ENCODE assay signal across 13 cellular contexts in genomic region chr4:85720736-85721135, GRCh38.
A peak's percentile ranks its signal among the peaks of the same experiment; 100 is the strongest.
DNase-seq lines count a peak whose midpoint lies in the region; ATAC-seq and TF ChIP-seq lines count a peak whose summit lies in the region.
"Had no signal": no experiment of that assay in that cellular context is flagged by ENCODE, and none has a peak within 500 bp of the region (broad histone marks: within the 10 kb centered on the region; RNA-seq: fewer than 3 reads in every experiment).

No MANE protein-coding gene starts in this region.

- RAD21 ChIA-PET in HCT116 (lab: Charles Lee; ENCODE audit: low non-redundant PET in 1 of 2, low total read pairs in 2 of 2, uncharacterized antibody in 2 of 2, unreplicated experiment in 2 of 2) = no interaction called here

- no TSS peak for BruUV-seq in HCT116 (replicated peaks; lab: Mats Ljungman, UMichigan)

- 64% methylated on average over 3 of the region's 3 CpGs for WGBS in suprapubic skin

- POLR2A ChIA-PET in HCT116 (lab: Charles Lee) = interaction anchor here (0.5 kb wide), 1 partner anchor 22 kb away, joined by 6 read pairs; no protein-coding TSS in a partner anchor
- POLR2A ChIA-PET in RWPE1 (lab: Yijun Ruan, JAX; ENCODE audit: low non-redundant PET) = no interaction called here

- H3K27me3 ChIP-seq in HCT116 (ENCODE audit: insufficient read depth, low read length) (no peaks in the 10 kb centered on the region), suprapubic skin (no peaks in the 10 kb centered on the region)
- H3K27me3 ChIP-seq: esophagus muscularis mucosa had no signal

- H3K4me2 ChIP-seq in HCT116 (ENCODE audit: low read length) = peak overlapping the region; percentile 8; the same call in 1 of the 2 replicates

- H3K9me2 ChIP-seq in HCT116 (ENCODE audit: insufficient read depth) = no peaks in the 10 kb centered on the region

- H2AFZ ChIP-seq in HCT116 (ENCODE audit: low read depth, low read length, poor library complexity, severe bottlenecking) = peak overlapping the region; percentile 16

- CTCF ChIA-PET in HCT116 (lab: Charles Lee) (no interaction called here), RWPE1 (lab: Yijun Ruan, JAX) (no interaction called here)

- H3K27ac ChIP-seq in HCT116 (ENCODE audit: low read depth, low read length) = no peak overlapping the region
- H3K27ac ChIP-seq in RWPE1 = no peak overlapping the region
- no peak overlapping the region for H3K27ac ChIP-seq in suprapubic skin
- H3K27ac ChIP-seq: esophagus muscularis mucosa had no signal

- H3K4me1 ChIP-seq in HCT116 (ENCODE audit: control insufficient read depth in 1 of 2, insufficient read depth in 2 of 2, low read length in 2 of 2) = peaks cover 0 to 7% of the 10 kb centered on the region in 2 experiments; a peak in 2 of 4 replicates
- peaks cover 21% of the 10 kb centered on the region for H3K4me1 ChIP-seq in suprapubic skin

- H3K4me3 ChIP-seq in HCT116 (replicated peaks in 1 of 2; ENCODE audit: low read depth in 1 of 2, low read length in 2 of 2) (no peak overlapping the region), suprapubic skin (no peak overlapping the region)
- H3K4me3 ChIP-seq: esophagus muscularis mucosa had no signal

- no peak for TF ChIP-seq POLR2A in HCT116 (IDR thresholded peaks at IDR 0.05; ENCODE audit: borderline replicate concordance, extremely low read depth, insufficient read depth, insufficient read length)
- TF ChIP-seq POLR2A in suprapubic skin (IDR thresholded peaks at IDR 0.05) = no peak

- no peak overlapping the region for H3K4me3 Mint-ChIP-seq in CD14-positive monocyte
- H3K4me3 Mint-ChIP-seq: activated naive CD4-positive, alpha-beta T cell treated with anti-CD3 and anti-CD28 coated beads, Interleukin-2, amount 50 U/mL, for 24 hours had no signal

- H3K9me3 ChIP-seq in HCT116 (ENCODE audit: control insufficient read depth in 1 of 2, insufficient read depth in 1 of 2, low read depth in 1 of 2, low read length in 2 of 2) (no peaks in the 10 kb centered on the region), suprapubic skin (no peaks in the 10 kb centered on the region)
- H3K9me3 ChIP-seq: esophagus muscularis mucosa had no signal

- peaks cover 37% of the 10 kb centered on the region for H3K4me1 Mint-ChIP-seq in CD14-positive monocyte
- H3K4me1 Mint-ChIP-seq: activated naive CD4-positive, alpha-beta T cell treated with anti-CD3 and anti-CD28 coated beads, Interleukin-2, amount 50 U/mL, for 24 hours had no signal

- H3K36me3 Mint-ChIP-seq in CD14-positive monocyte = peaks cover 15 to 20% of the 10 kb centered on the region in 2 donors
- H3K36me3 Mint-ChIP-seq: activated naive CD4-positive, alpha-beta T cell treated with anti-CD3 and anti-CD28 coated beads, Interleukin-2, amount 50 U/mL, for 24 hours had no signal

- H3K9me3 Mint-ChIP-seq in CD14-positive monocyte = peaks cover 0 to 4% (median 0%) of the 10 kb centered on the region in 7 donors
- H3K9me3 Mint-ChIP-seq: activated naive CD4-positive, alpha-beta T cell treated with anti-CD3 and anti-CD28 coated beads, Interleukin-2, amount 50 U/mL, for 24 hours had no signal

- no peaks in the 10 kb centered on the region for H3K79me2 ChIP-seq in HCT116 (ENCODE audit: insufficient read depth, low read length)

- TF ChIP-seq EP300 in suprapubic skin (IDR thresholded peaks at IDR 0.05) = no peak

- no peaks in the 10 kb centered on the region for H3K36me3 ChIP-seq in HCT116 (ENCODE audit: control insufficient read depth in 1 of 2, insufficient read depth in 2 of 2, low read length in 2 of 2)
- no peaks in the 10 kb centered on the region for H3K36me3 ChIP-seq in suprapubic skin
- H3K36me3 ChIP-seq: esophagus muscularis mucosa had no signal

- H4K20me1 ChIP-seq in HCT116 (ENCODE audit: insufficient read depth) = no peaks in the 10 kb centered on the region

- intact Hi-C loops in HCT116 (cut with micrococcal nuclease) (no loop called here), CD14-positive monocyte (cut with micrococcal nuclease) (no loop called here)

- ATAC-seq in HCT116 = no peak

- H3K27ac Mint-ChIP-seq in CD14-positive monocyte = no peak overlapping the region
- H3K27ac Mint-ChIP-seq: activated naive CD4-positive, alpha-beta T cell treated with anti-CD3 and anti-CD28 coated beads, Interleukin-2, amount 50 U/mL, for 24 hours had no signal

- no peak overlapping the region for H3K9ac ChIP-seq in HCT116 (ENCODE audit: low read length)

- no peak for TF ChIP-seq CTCF in HCT116 (IDR thresholded peaks at IDR 0.05 in 2 of 3, conservative IDR thresholded peaks at IDR 0.05 in 1 of 3; ENCODE audit: borderline replicate concordance in 1 of 3, insufficient read depth in 1 of 3, low read depth in 2 of 3, low read length in 2 of 3)
- no peak for TF ChIP-seq CTCF in RWPE1 (conservative IDR thresholded peaks at IDR 0.05; ENCODE audit: low read depth)
- TF ChIP-seq CTCF in suprapubic skin (IDR thresholded peaks at IDR 0.05) = no peak
- no peak for TF ChIP-seq CTCF in CD14-positive monocyte (IDR thresholded peaks at IDR 0.05)

- DNase-seq in HCT116 (ENCODE audit: low read depth, low spot score) (no peak), RWPE1 (ENCODE audit: low spot score) (peak; percentile 54), fibroblast of gingiva (ENCODE audit: low read depth) (peak; percentile 52), renal cortical epithelial cell (ENCODE audit: low read depth) (peak; percentile 77), suprapubic skin (ENCODE audit: low spot score in 2 of 2) (no peak), CD14-positive monocyte (ENCODE audit: low spot score) (no peak)
- no peak for DNase-seq in activated CD4-positive, alpha-beta T cell treated with anti-CD3 and anti-CD28 coated beads, Interleukin-2, amount 50 U/mL, for 48 hours
- DNase-seq: NCI-H1417 treated with DMSO at 0.1 percent for 48 hours; occipital lobe; SHP77; stimulated activated CD4-positive, alpha-beta T cell treated with anti-CD3 and anti-CD28 coated beads, Interleukin-12 subunit alpha, Interleukin-12 subunit beta, amount 100 ng/mL, for 4 hours had no signal

- H3K27me3 Mint-ChIP-seq in CD14-positive monocyte (ENCODE audit: low read depth in 3 of 3) = peaks cover 0 to 1% (median 0%) of the 10 kb centered on the region in 3 donors
- H3K27me3 Mint-ChIP-seq: activated naive CD4-positive, alpha-beta T cell treated with anti-CD3 and anti-CD28 coated beads, Interleukin-2, amount 50 U/mL, for 24 hours had no signal

- no peak for TF ChIP-seq RAD21 in HCT116 (IDR thresholded peaks at IDR 0.05; ENCODE audit: low read depth)

TF ChIP-seq in HCT116, 20 proteins besides CTCF, POLR2A, EP300 and RAD21:
- TF ChIP-seq SP1 (IDR thresholded peaks at IDR 0.05; ENCODE audit: low read depth) = no peak
- peak; percentile 29; the same call in 1 of the 2 replicates for TF ChIP-seq FOSL1 (IDR thresholded peaks at IDR 0.05; ENCODE audit: low read depth)
- TF ChIP-seq EZH2 (IDR thresholded peaks at IDR 0.05) = no peak
- no peak for TF ChIP-seq ZFX (IDR thresholded peaks at IDR 0.05)
- TF ChIP-seq CEBPB (IDR thresholded peaks at IDR 0.05; ENCODE audit: low read depth) = no peak
- TF ChIP-seq MAX (IDR thresholded peaks at IDR 0.05) = no peak
- TF ChIP-seq CBX3 (IDR thresholded peaks at IDR 0.05; ENCODE audit: low read depth) = no peak

Comparison
In these comparisons a context has a peak if more than half of its experiments do, and no peak if none do; other contexts are left out.
1. DNase-seq: peak in RWPE1 (single experiment), fibroblast of gingiva (single experiment) and renal cortical epithelial cell (single experiment); none in HCT116 (single experiment), activated CD4-positive, alpha-beta T cell treated with anti-CD3 and anti-CD28 coated beads, Interleukin-2, amount 50 U/mL, for 48 hours (0 of 2), suprapubic skin (0 of 2) and CD14-positive monocyte (single experiment).